Comparison of ENCODE assay signal across 18 cellular contexts in the genomic region with DNA sequence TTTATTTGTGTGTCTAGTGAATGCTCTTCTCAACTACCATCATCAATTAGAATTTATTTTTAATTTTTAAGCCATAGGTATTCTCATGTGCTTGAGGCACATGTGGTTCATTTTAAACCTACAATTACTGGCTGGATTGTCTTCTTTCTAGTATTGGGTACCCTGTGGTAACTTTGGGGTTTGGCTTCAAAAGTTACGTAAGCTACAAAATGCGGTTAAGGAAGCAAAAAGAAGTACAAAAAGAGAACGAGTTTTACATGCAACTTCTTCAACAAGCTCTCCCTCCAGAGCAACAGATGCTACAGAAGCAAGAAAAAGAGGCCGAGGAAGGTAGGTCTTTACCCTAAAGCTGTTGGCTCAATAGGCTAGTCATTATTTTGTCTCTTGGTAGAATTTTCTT. TPM values are rescaled to one million over a fixed set of nuclear protein-coding genes. Genes with fewer than 3 reads are reported as not detected.
DNase-seq lines count a peak whose midpoint lies in the region; ATAC-seq and TF ChIP-seq lines count a peak whose summit lies in the region.
"Had no signal": no experiment of that assay in that cellular context is flagged by ENCODE, and none has a peak within 500 bp of the region (broad histone marks: within the 10 kb centered on the region; RNA-seq: fewer than 3 reads in every experiment).

No MANE protein-coding gene starts in this region.

- no peak overlapping the region for H3K14ac ChIP-seq in mesenchymal stem cell (ENCODE audit: low read length in 2 of 2)

- no peaks in the 10 kb centered on the region for H3K27me3 ChIP-seq in A673 (replicated peaks; ENCODE audit: insufficient read depth, low read depth, low read length, poor library complexity)
- no peaks in the 10 kb centered on the region for H3K27me3 ChIP-seq in mesenchymal stem cell (ENCODE audit: control insufficient read depth in 1 of 2, insufficient read depth in 1 of 2, low read length in 2 of 2)
- H3K27me3 ChIP-seq: Peyer's patch had no signal

- no peak overlapping the region for H3K18ac ChIP-seq in mesenchymal stem cell (ENCODE audit: low read depth in 1 of 2, low read length in 2 of 2)

- H3K23ac ChIP-seq in mesenchymal stem cell (ENCODE audit: low read length in 2 of 2), result no peak overlapping the region

- H3K9ac ChIP-seq in mesenchymal stem cell (ENCODE audit: low read length), result no peak overlapping the region

- H4K8ac ChIP-seq in mesenchymal stem cell (ENCODE audit: low read length), result no peak overlapping the region

- peaks cover 16% of the 10 kb centered on the region for H3K79me1 ChIP-seq in mesenchymal stem cell (replicated peaks; ENCODE audit: low read length, poor library complexity, severe bottlenecking)

- H4K91ac ChIP-seq in mesenchymal stem cell (ENCODE audit: low read length), result no peak overlapping the region

- peaks cover 0 to 77% (median 24%) of the 10 kb centered on the region in 3 donors for H3K36me3 Mint-ChIP-seq in naive thymus-derived CD8-positive, alpha-beta T cell

- POLR2A ChIA-PET in naive thymus-derived CD8-positive, alpha-beta T cell (lab: Charles Lee), result interaction anchor here (1.0 to 1.6 kb wide), 2 partner anchors 16 to 25 kb away, joined by 3 to 8 read pairs; a partner anchor contains a TSS
- POLR2A ChIA-PET in A673 (lab: Charles Lee; ENCODE audit: low non-redundant PET), result no interaction called here

- H3K4me1 ChIP-seq in A673 (ENCODE audit: insufficient read depth, low read length, poor library complexity, severe bottlenecking), result no peaks in the 10 kb centered on the region
- H3K4me1 ChIP-seq in mesenchymal stem cell (ENCODE audit: control insufficient read depth, insufficient read depth, low read depth, low read length), result no peaks in the 10 kb centered on the region
- H3K4me1 ChIP-seq: Peyer's patch had no signal

- H3K9me3 Mint-ChIP-seq in naive thymus-derived CD8-positive, alpha-beta T cell, result no peaks in the 10 kb centered on the region
- H3K9me3 Mint-ChIP-seq: CD8-positive, alpha-beta memory T cell; H9 had no signal

- CTCF ChIA-PET in A673 (lab: Charles Lee), result no interaction called here

- H3K9me3 ChIP-seq in A673 (ENCODE audit: low read depth, low read length, poor library complexity, severe bottlenecking), result no peaks in the 10 kb centered on the region
- H3K9me3 ChIP-seq in mesenchymal stem cell (ENCODE audit: control insufficient read depth, low read length), result no peaks in the 10 kb centered on the region
- H3K9me3 ChIP-seq: Peyer's patch had no signal

- ATAC-seq in naive thymus-derived CD8-positive, alpha-beta T cell, result peak; percentile 42 to 62
- ATAC-seq in GM21723 (IDR thresholded peaks at IDR 0.05; ENCODE audit: unreplicated experiment), result no peak

- peak overlapping the region in 2 of 10 donors; percentile 6 to 37 for H3K4me3 Mint-ChIP-seq in naive thymus-derived CD8-positive, alpha-beta T cell
- H3K4me3 Mint-ChIP-seq: CD8-positive, alpha-beta memory T cell; H9 had no signal

- no peaks in the 10 kb centered on the region for H3K27me3 Mint-ChIP-seq in naive thymus-derived CD8-positive, alpha-beta T cell

- WGBS in mesenchymal stem cell, result 94% methylated on average over 4 of the region's 4 CpGs

- no peak overlapping the region for H2BK5ac ChIP-seq in mesenchymal stem cell (ENCODE audit: low read depth, low read length, poor library complexity, severe bottlenecking)

- H2BK120ac ChIP-seq in mesenchymal stem cell (ENCODE audit: low read depth, low read length), result no peak overlapping the region

- no peak overlapping the region for H2AK5ac ChIP-seq in mesenchymal stem cell (ENCODE audit: low read length, severe bottlenecking)

- peak overlapping the region; percentile 27 to 80 (median 50) for H3K27ac Mint-ChIP-seq in naive thymus-derived CD8-positive, alpha-beta T cell
- H3K27ac Mint-ChIP-seq: CD8-positive, alpha-beta memory T cell; H9 had no signal

- no TSS peak for BruUV-seq in A673 (replicated peaks; lab: Mats Ljungman, UMichigan)

- H3K36me3 ChIP-seq in A673 (ENCODE audit: insufficient read depth, low read length, poor library complexity, severe bottlenecking), result peaks cover 3% of the 10 kb centered on the region
- peaks cover 6 to 53% of the 10 kb centered on the region in 2 experiments for H3K36me3 ChIP-seq in mesenchymal stem cell (ENCODE audit: control insufficient read depth in 1 of 2, insufficient read depth in 2 of 2, low read depth in 1 of 2, low read length in 2 of 2)

- no peak overlapping the region for H3K27ac ChIP-seq in A673 (ENCODE audit: low read depth, low read length, poor library complexity, severe bottlenecking)
- no peak overlapping the region for H3K27ac ChIP-seq in mesenchymal stem cell (ENCODE audit: low read length, poor library complexity, severe bottlenecking)
- H3K27ac ChIP-seq: Peyer's patch had no signal

- no peak overlapping the region for H3K4ac ChIP-seq in mesenchymal stem cell (ENCODE audit: low read depth in 1 of 2, low read length in 2 of 2)

- peaks cover 0 to 20% (median 12%) of the 10 kb centered on the region in 4 donors for H3K4me1 Mint-ChIP-seq in naive thymus-derived CD8-positive, alpha-beta T cell
- H3K4me1 Mint-ChIP-seq: H9 had no signal

- no peak overlapping the region for H3K4me2 ChIP-seq in mesenchymal stem cell (ENCODE audit: low read length, poor library complexity, severe bottlenecking)

- no peak overlapping the region for H2BK15ac ChIP-seq in mesenchymal stem cell (ENCODE audit: low read depth, poor library complexity, severe bottlenecking)

- no peak overlapping the region for H2BK12ac ChIP-seq in mesenchymal stem cell (ENCODE audit: low read length in 2 of 2)

- H3K4me3 ChIP-seq in A673 (ENCODE audit: low read depth, low read length, poor library complexity, severe bottlenecking) (no peak overlapping the region), mesenchymal stem cell (ENCODE audit: insufficient read depth in 1 of 2, low read depth in 1 of 2, low read length in 2 of 2) (no peak overlapping the region)
- H3K4me3 ChIP-seq: Peyer's patch had no signal

- intact Hi-C loops in A673 (cut with micrococcal nuclease; ENCODE audit: unreplicated experiment), result no loop called here

- no peak overlapping the region for H2AFZ ChIP-seq in mesenchymal stem cell (ENCODE audit: low read depth, low read length)

- DNase-seq in CD1c-positive myeloid dendritic cell (ENCODE audit: extremely low spot score) (peak; percentile 44), MV-4-11 (lab: John Stamatoyannopoulos, UW) (peak; percentile 81), SIG-M5 treated with dmso at 0.1 percent for 504 hours (lab: John Stamatoyannopoulos, UW; ENCODE audit: unreplicated experiment) (peak; percentile 81), A673 (ENCODE audit: low spot score) (no peak), mesenchymal stem cell (no peak), COLO668 (lab: John Stamatoyannopoulos, UW; ENCODE audit: unreplicated experiment) (no peak)
- peak in 2 of 10 donors; percentile 41 to 46 for DNase-seq in naive thymus-derived CD8-positive, alpha-beta T cell
- DNase-seq: DMS79, H9, NCI-H1105 treated with DMSO at 0.1 percent for 48 hours, NCI-H1694, NCI-H226, NCI-H524, Peyer's patch had no signal

- TF ChIP-seq CTCF in A673 (conservative IDR thresholded peaks at IDR 0.05; ENCODE audit: low read depth, low read length), result no peak

RNA-seq across cellular contexts. Expression of a gene that starts 25.8 kb away (rescaled TPM):
- 10 to 100 TPM; 26.9 to 28.0 TPM for total RNA-seq in naive thymus-derived CD8-positive, alpha-beta T cell
- 1 to 10 TPM; 7.6 to 8.8 (median 7.6) TPM for polyA plus RNA-seq in naive thymus-derived CD8-positive, alpha-beta T cell
- total RNA-seq in A673 (2021), result 20.1 and 22.9 TPM in 2 replicates
- polyA plus RNA-seq in mesenchymal stem cell (2013, experiment 1 of 2), result 24.4 TPM
- 23.0 TPM for polyA plus RNA-seq in mesenchymal stem cell (2013, experiment 2 of 2)

RNA-seq across cellular contexts. Expression of a gene that starts 35.9 kb away (rescaled TPM):
- under 1 TPM; 0.44 to 0.60 TPM for total RNA-seq in naive thymus-derived CD8-positive, alpha-beta T cell
- polyA plus RNA-seq in naive thymus-derived CD8-positive, alpha-beta T cell, result 1 to 10 TPM in 1 of 3 donors, under 1 TPM in 2; 0.30 to 1.1 (median 0.81) TPM
- total RNA-seq in A673 (2021), result 0.57 TPM in 1 of 2 replicates, not detected in the other
- 0.30 TPM for polyA plus RNA-seq in mesenchymal stem cell (2013, experiment 1 of 2)
- polyA plus RNA-seq in mesenchymal stem cell (2013, experiment 2 of 2), result 0.47 TPM
- total RNA-seq: A172, HT-29 had no signal

Comparison
In these comparisons a context has a peak if more than half of its experiments do, and no peak if none do; other contexts are left out.
1. DNase-seq: peak in CD1c-positive myeloid dendritic cell (single experiment), MV-4-11 (single experiment) and SIG-M5 treated with dmso at 0.1 percent for 504 hours (single experiment); none in A673 (single experiment), mesenchymal stem cell (single experiment) and COLO668 (single experiment).